Comparison of ENCODE assay signal across 20 cellular contexts in genomic region chr17:40699880-40700279, GRCh38. TPM values are rescaled to one million over a fixed set of nuclear protein-coding genes. Genes with fewer than 3 reads are reported as not detected.
A peak's percentile ranks its signal among the peaks of the same experiment; 100 is the strongest.
DNase-seq lines count a peak whose midpoint lies in the region; ATAC-seq and TF ChIP-seq lines count a peak whose summit lies in the region.
"Had no signal": no experiment of that assay in that cellular context is flagged by ENCODE, and none has a peak within 500 bp of the region (broad histone marks: within the 10 kb centered on the region; RNA-seq: fewer than 3 reads in every experiment).

No MANE protein-coding gene starts in this region.

- H3K36me3 Mint-ChIP-seq in activated T-helper 2 cell treated with anti-CD3 and anti-CD28 coated beads, Interferon-gamma antibody, Interleukin-2, Interleukin-4, amounts not matched to agents 10 μg/mL and 5 μg/mL and 100 μg/mL, durations not matched to agents 14 hours and 24 hours and 36 hours (ENCODE audit: low read depth), result no peaks in the 10 kb centered on the region
- H3K36me3 Mint-ChIP-seq in natural killer cell, result no peaks in the 10 kb centered on the region
- H3K36me3 Mint-ChIP-seq: CD8-positive, alpha-beta T cell had no signal

- no peaks in the 10 kb centered on the region for H3K9me3 Mint-ChIP-seq in activated T-helper 2 cell treated with anti-CD3 and anti-CD28 coated beads, Interferon-gamma antibody, Interleukin-2, Interleukin-4, amounts not matched to agents 10 μg/mL and 5 μg/mL and 100 μg/mL, durations not matched to agents 14 hours and 24 hours and 36 hours
- no peaks in the 10 kb centered on the region for H3K9me3 Mint-ChIP-seq in natural killer cell
- H3K9me3 Mint-ChIP-seq: CD8-positive, alpha-beta T cell; HFFc6 had no signal

- no peak for TF ChIP-seq POLR2A in heart left ventricle (IDR thresholded peaks at IDR 0.05)
- TF ChIP-seq POLR2A in uterus (IDR thresholded peaks at IDR 0.05), result no peak

- H3K4me1 ChIP-seq in heart left ventricle, result no peaks in the 10 kb centered on the region
- H3K4me1 ChIP-seq in left lung, result peaks cover 5 to 8% of the 10 kb centered on the region in 2 donors
- no peaks in the 10 kb centered on the region for H3K4me1 ChIP-seq in uterus
- H3K4me1 ChIP-seq: BE2C, SJCRH30 had no signal

- DNase-seq in Right ventricle myocardium superior, result no peak
- DNase-seq in heart left ventricle, result no peak
- no peak for DNase-seq in SK-N-MC (ENCODE audit: low read depth, low spot score)
- DNase-seq in left lung, result no peak
- DNase-seq in uterus, result peak; percentile 27 to 31
- DNase-seq in activated T-helper 2 cell treated with anti-CD3 and anti-CD28 coated beads, Interferon-gamma antibody, Interleukin-2, Interleukin-4, amounts not matched to agents 10 μg/mL and 5 μg/mL and 100 μg/mL, durations not matched to agents 14 hours and 24 hours and 36 hours (ENCODE audit: low spot score), result no peak
- no peak for DNase-seq in natural killer cell
- no peak for DNase-seq in COR-L47 (lab: John Stamatoyannopoulos, UW)
- DNase-seq: BE2C; CD8-positive, alpha-beta T cell; HFFc6; MG63; NCI-H1092 treated with DMSO at 0.1 percent for 48 hours; NCI-H1694; NCI-H446 had no signal

- H3K36me3 ChIP-seq in heart left ventricle (no peaks in the 10 kb centered on the region), SK-N-MC (ENCODE audit: insufficient read depth, low read length) (no peaks in the 10 kb centered on the region), left lung (no peaks in the 10 kb centered on the region), uterus (no peaks in the 10 kb centered on the region)
- H3K36me3 ChIP-seq: BE2C, MG63, SJCRH30 had no signal

- H3K27ac Mint-ChIP-seq in activated T-helper 2 cell treated with anti-CD3 and anti-CD28 coated beads, Interferon-gamma antibody, Interleukin-2, Interleukin-4, amounts not matched to agents 10 μg/mL and 5 μg/mL and 100 μg/mL, durations not matched to agents 14 hours and 24 hours and 36 hours, result no peak overlapping the region
- no peak overlapping the region for H3K27ac Mint-ChIP-seq in natural killer cell
- H3K27ac Mint-ChIP-seq: CD8-positive, alpha-beta T cell; HFFc6 had no signal

- H3K4me3 ChIP-seq in heart left ventricle (no peak overlapping the region), SK-N-MC (no peak overlapping the region; the same call in 1 of the 2 replicates), left lung (no peak overlapping the region), uterus (no peak overlapping the region)
- H3K4me3 ChIP-seq: MG63, SJCRH30 had no signal

- TF ChIP-seq CTCF in heart left ventricle (IDR thresholded peaks at IDR 0.05), result no peak
- no peak for TF ChIP-seq CTCF in left lung (IDR thresholded peaks at IDR 0.05)
- no peak for TF ChIP-seq CTCF in uterus (IDR thresholded peaks at IDR 0.05)
- no peak for TF ChIP-seq CTCF in natural killer cell (IDR thresholded peaks at IDR 0.05)

- no peak overlapping the region for H3K9ac ChIP-seq in SK-N-MC (ENCODE audit: insufficient read length)
- H3K9ac ChIP-seq: KMS-11 had no signal

- ATAC-seq in Right ventricle myocardium superior (ENCODE audit: poor library complexity) (peak; percentile 74), heart left ventricle (no peak), left lung (peak; percentile 15), natural killer cell (no peak)
- ATAC-seq: CD8-positive, alpha-beta T cell had no signal

- intact Hi-C loops in Right ventricle myocardium superior (cut with DNase I) (no loop called here), heart left ventricle (cut with DNase I) (loop anchor here in 1 of 10 donors (10.0 kb wide), 1 partner anchor 55 kb away; the partner anchor contains the start of gene KRT25), left lung (cut with DNase I) (no loop called here), uterus (cut with DNase I; ENCODE audit: low total_unique reads) (no loop called here), natural killer cell (cut with micrococcal nuclease) (no loop called here)
- intact Hi-C loops in activated T-helper 2 cell treated with anti-CD3 and anti-CD28 coated beads, Interferon-gamma antibody, Interleukin-2, Interleukin-4, amounts not matched to agents 10 μg/mL and 5 μg/mL and 100 μg/mL, durations not matched to agents 14 hours and 24 hours and 36 hours (cut with micrococcal nuclease), result no loop called here

- H3K4me3 Mint-ChIP-seq in activated T-helper 2 cell treated with anti-CD3 and anti-CD28 coated beads, Interferon-gamma antibody, Interleukin-2, Interleukin-4, amounts not matched to agents 10 μg/mL and 5 μg/mL and 100 μg/mL, durations not matched to agents 14 hours and 24 hours and 36 hours (ENCODE audit: low read depth), result no peak overlapping the region
- no peak overlapping the region for H3K4me3 Mint-ChIP-seq in natural killer cell
- H3K4me3 Mint-ChIP-seq: CD8-positive, alpha-beta T cell; HFFc6 had no signal

- no peaks in the 10 kb centered on the region for H3K4me1 Mint-ChIP-seq in activated T-helper 2 cell treated with anti-CD3 and anti-CD28 coated beads, Interferon-gamma antibody, Interleukin-2, Interleukin-4, amounts not matched to agents 10 μg/mL and 5 μg/mL and 100 μg/mL, durations not matched to agents 14 hours and 24 hours and 36 hours (ENCODE audit: low read depth)
- no peaks in the 10 kb centered on the region for H3K4me1 Mint-ChIP-seq in natural killer cell

- H3K27ac ChIP-seq in heart left ventricle (no peak overlapping the region), SK-N-MC (peak overlapping the region; percentile 66), left lung (no peak overlapping the region), uterus (peak overlapping the region; percentile 26 to 38)
- H3K27ac ChIP-seq: KMS-11, SJCRH30 had no signal

- peaks cover 52% of the 10 kb centered on the region for H3K27me3 Mint-ChIP-seq in activated T-helper 2 cell treated with anti-CD3 and anti-CD28 coated beads, Interferon-gamma antibody, Interleukin-2, Interleukin-4, amounts not matched to agents 10 μg/mL and 5 μg/mL and 100 μg/mL, durations not matched to agents 14 hours and 24 hours and 36 hours (ENCODE audit: low read depth)
- H3K27me3 Mint-ChIP-seq in natural killer cell (ENCODE audit: low read depth in 2 of 2), result peaks cover 29 to 65% of the 10 kb centered on the region in 2 donors

- 48 to 64% (median 54%) methylated on average over 6 to 7 of the region's 7 CpGs for WGBS in heart left ventricle, 4 donors

- H3K27me3 ChIP-seq in heart left ventricle (peaks cover 0 to 56% (median 9%) of the 10 kb centered on the region in 9 donors), left lung (peaks cover 0 to 12% of the 10 kb centered on the region in 2 donors), uterus (no peaks in the 10 kb centered on the region)
- H3K27me3 ChIP-seq: MG63 had no signal

- H3K9me3 ChIP-seq in heart left ventricle, result no peaks in the 10 kb centered on the region
- H3K9me3 ChIP-seq in SK-N-MC (ENCODE audit: low read depth, low read length), result no peaks in the 10 kb centered on the region
- H3K9me3 ChIP-seq in left lung, result no peaks in the 10 kb centered on the region
- H3K9me3 ChIP-seq in uterus, result no peaks in the 10 kb centered on the region
- H3K9me3 ChIP-seq: BE2C, MG63, SJCRH30 had no signal

RNA-seq across cellular contexts. Expression of gene KRT24, which starts 3.7 kb away (rescaled TPM):
- total RNA-seq in Right ventricle myocardium superior (not detected), heart left ventricle (not detected), left lung (not detected), uterus (not detected), natural killer cell (not detected)
- not detected for polyA plus RNA-seq in heart left ventricle
- total RNA-seq in activated T-helper 2 cell treated with anti-CD3 and anti-CD28 coated beads, Interferon-gamma antibody, Interleukin-2, Interleukin-4, amounts not matched to agents 10 μg/mL and 5 μg/mL and 100 μg/mL, durations not matched to agents 14 hours and 24 hours and 36 hours, result not detected in 2 replicates
- total RNA-seq: CD8-positive, alpha-beta T cell; Daoy; H4; HFFc6; RPMI7951; SJCRH30 had no signal

RNA-seq across cellular contexts. Expression of gene KRT222, which starts 34.9 kb away (rescaled TPM):
- total RNA-seq in Right ventricle myocardium superior (not detected), heart left ventricle (1 to 10 TPM in 1 of 9 donors, under 1 TPM in 4, not detected in 4; 0.25 to 1.3 (median 0.96) TPM), left lung (under 1 TPM in 1 of 2 donors, not detected in 1; 0.55 TPM), uterus (1 to 10 TPM in 3 of 4 donors, not detected in 1; 1.6 to 4.2 (median 2.6) TPM), natural killer cell (not detected)
- polyA plus RNA-seq in heart left ventricle, result not detected
- 0.43 TPM in 1 of 2 replicates, not detected in the other for total RNA-seq in activated T-helper 2 cell treated with anti-CD3 and anti-CD28 coated beads, Interferon-gamma antibody, Interleukin-2, Interleukin-4, amounts not matched to agents 10 μg/mL and 5 μg/mL and 100 μg/mL, durations not matched to agents 14 hours and 24 hours and 36 hours
- total RNA-seq: CD8-positive, alpha-beta T cell; Daoy; HFFc6; RPMI7951; SJCRH30 had no signal

RNA-seq across cellular contexts. Expression of gene SMARCE1, which starts 52.3 kb away (rescaled TPM):
- 49.5 TPM for total RNA-seq in Right ventricle myocardium superior
- 10 to 100 TPM; 51.8 to 88.0 (median 59.4) TPM for total RNA-seq in heart left ventricle
- 10 to 100 TPM; 38.6 to 60.9 TPM for polyA plus RNA-seq in heart left ventricle
- total RNA-seq in left lung, result 10 to 100 TPM; 83.9 to 87.6 TPM
- total RNA-seq in uterus, result 100 to 1,000 TPM; 109 to 401 (median 159) TPM
- 126 and 131 TPM in 2 replicates for total RNA-seq in activated T-helper 2 cell treated with anti-CD3 and anti-CD28 coated beads, Interferon-gamma antibody, Interleukin-2, Interleukin-4, amounts not matched to agents 10 μg/mL and 5 μg/mL and 100 μg/mL, durations not matched to agents 14 hours and 24 hours and 36 hours
- 100 to 1,000 TPM in 2 of 3 donors, 10 to 100 TPM in 1; 87.8 to 102 (median 101) TPM for total RNA-seq in natural killer cell

RNA-seq across cellular contexts. Expression of gene KRT25, which starts 55.3 kb away (rescaled TPM):
- not detected for total RNA-seq in Right ventricle myocardium superior
- not detected for total RNA-seq in heart left ventricle
- polyA plus RNA-seq in heart left ventricle, result not detected
- total RNA-seq in left lung, result not detected
- not detected for total RNA-seq in uterus
- not detected in 2 replicates for total RNA-seq in activated T-helper 2 cell treated with anti-CD3 and anti-CD28 coated beads, Interferon-gamma antibody, Interleukin-2, Interleukin-4, amounts not matched to agents 10 μg/mL and 5 μg/mL and 100 μg/mL, durations not matched to agents 14 hours and 24 hours and 36 hours
- not detected for total RNA-seq in natural killer cell
- total RNA-seq: CD8-positive, alpha-beta T cell; Daoy; H4; HFFc6; RPMI7951; SJCRH30 had no signal

Comparison
In these comparisons a context has a peak if more than half of its experiments do, and no peak if none do; other contexts are left out.
1. ATAC-seq: peak in Right ventricle myocardium superior (single experiment) and left lung (single experiment); none in heart left ventricle (0 of 4) and natural killer cell (0 of 3).
2. DNase-seq: peak in uterus (2 of 2); none in Right ventricle myocardium superior (single experiment), heart left ventricle (0 of 5), SK-N-MC (single experiment), left lung (0 of 2), activated T-helper 2 cell treated with anti-CD3 and anti-CD28 coated beads, Interferon-gamma antibody, Interleukin-2, Interleukin-4, amounts not matched to agents 10 μg/mL and 5 μg/mL and 100 μg/mL, durations not matched to agents 14 hours and 24 hours and 36 hours (single experiment), natural killer cell (single experiment) and COR-L47 (single experiment).
3. H3K27ac ChIP-seq: peak in SK-N-MC (single experiment) and uterus (2 of 2); none in heart left ventricle (0 of 12) and left lung (0 of 2).